1 cellular context compared by ENCODE assay signal in the genomic region with DNA sequence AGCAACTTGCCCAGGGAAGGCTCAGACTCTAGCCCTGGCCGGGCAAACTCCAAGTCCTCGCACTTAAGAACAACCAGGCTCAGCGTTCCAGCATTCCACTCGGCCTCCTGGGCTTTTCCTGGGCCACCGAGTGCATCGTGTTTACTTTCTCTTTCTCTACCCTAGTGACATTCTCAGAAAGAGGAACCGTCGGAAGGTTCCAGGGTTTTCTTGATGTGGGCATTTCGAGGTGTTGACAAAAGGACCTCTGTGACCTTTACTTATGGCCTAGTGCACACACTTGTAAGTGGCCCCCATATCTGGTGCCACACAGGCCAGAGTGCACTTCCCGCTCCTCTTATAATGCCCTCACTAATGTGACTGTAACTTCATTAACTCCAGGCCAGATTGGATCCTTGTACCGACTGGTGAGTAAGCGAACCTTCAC.
TF ChIP-seq lines count a peak whose summit lies in the region.

No MANE protein-coding gene starts in this region.

TF ChIP-seq in HepG2, 621 proteins besides CTCF, POLR2A, EP300 and RAD21 (continued from another document and continues in another):
- TF ChIP-seq, protein P1, sequence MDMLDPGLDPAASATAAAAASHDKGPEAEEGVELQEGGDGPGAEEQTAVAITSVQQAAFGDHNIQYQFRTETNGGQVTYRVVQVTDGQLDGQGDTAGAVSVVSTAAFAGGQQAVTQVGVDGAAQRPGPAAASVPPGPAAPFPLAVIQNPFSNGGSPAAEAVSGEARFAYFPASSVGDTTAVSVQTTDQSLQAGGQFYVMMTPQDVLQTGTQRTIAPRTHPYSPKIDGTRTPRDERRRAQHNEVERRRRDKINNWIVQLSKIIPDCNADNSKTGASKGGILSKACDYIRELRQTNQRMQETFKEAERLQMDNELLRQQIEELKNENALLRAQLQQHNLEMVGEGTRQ (IDR thresholded peaks at IDR 0.05; ENCODE audit: low read depth, low read length): no peak
- TF ChIP-seq, protein P1 (CRISPR knock-in tag; IDR thresholded peaks at IDR 0.05; ENCODE audit: borderline replicate concordance): no peak
- TF ChIP-seq FOXA1 (IDR thresholded peaks at IDR 0.05): no peak
- TF ChIP-seq FOXA1 (CRISPR knock-in tag; IDR thresholded peaks at IDR 0.05): peak; percentile 81
- TF ChIP-seq ZNF501 (CRISPR knock-in tag; IDR thresholded peaks at IDR 0.05): peak; percentile 21; the same call in 1 of the 2 replicates
- TF ChIP-seq ZNF589 (CRISPR knock-in tag; conservative IDR thresholded peaks at IDR 0.05): no peak
- no peak for TF ChIP-seq TEAD2 (CRISPR knock-in tag; IDR thresholded peaks at IDR 0.05)
- TF ChIP-seq, protein P2, sequence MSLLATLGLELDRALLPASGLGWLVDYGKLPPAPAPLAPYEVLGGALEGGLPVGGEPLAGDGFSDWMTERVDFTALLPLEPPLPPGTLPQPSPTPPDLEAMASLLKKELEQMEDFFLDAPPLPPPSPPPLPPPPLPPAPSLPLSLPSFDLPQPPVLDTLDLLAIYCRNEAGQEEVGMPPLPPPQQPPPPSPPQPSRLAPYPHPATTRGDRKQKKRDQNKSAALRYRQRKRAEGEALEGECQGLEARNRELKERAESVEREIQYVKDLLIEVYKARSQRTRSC (CRISPR knock-in tag; IDR thresholded peaks at IDR 0.05; ENCODE audit: low read depth): no peak
- TF ChIP-seq, protein P3, sequence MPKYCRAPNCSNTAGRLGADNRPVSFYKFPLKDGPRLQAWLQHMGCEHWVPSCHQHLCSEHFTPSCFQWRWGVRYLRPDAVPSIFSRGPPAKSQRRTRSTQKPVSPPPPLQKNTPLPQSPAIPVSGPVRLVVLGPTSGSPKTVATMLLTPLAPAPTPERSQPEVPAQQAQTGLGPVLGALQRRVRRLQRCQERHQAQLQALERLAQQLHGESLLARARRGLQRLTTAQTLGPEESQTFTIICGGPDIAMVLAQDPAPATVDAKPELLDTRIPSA (CRISPR knock-in tag; IDR thresholded peaks at IDR 0.05; ENCODE audit: borderline replicate concordance): no peak
- TF ChIP-seq, protein P4, sequence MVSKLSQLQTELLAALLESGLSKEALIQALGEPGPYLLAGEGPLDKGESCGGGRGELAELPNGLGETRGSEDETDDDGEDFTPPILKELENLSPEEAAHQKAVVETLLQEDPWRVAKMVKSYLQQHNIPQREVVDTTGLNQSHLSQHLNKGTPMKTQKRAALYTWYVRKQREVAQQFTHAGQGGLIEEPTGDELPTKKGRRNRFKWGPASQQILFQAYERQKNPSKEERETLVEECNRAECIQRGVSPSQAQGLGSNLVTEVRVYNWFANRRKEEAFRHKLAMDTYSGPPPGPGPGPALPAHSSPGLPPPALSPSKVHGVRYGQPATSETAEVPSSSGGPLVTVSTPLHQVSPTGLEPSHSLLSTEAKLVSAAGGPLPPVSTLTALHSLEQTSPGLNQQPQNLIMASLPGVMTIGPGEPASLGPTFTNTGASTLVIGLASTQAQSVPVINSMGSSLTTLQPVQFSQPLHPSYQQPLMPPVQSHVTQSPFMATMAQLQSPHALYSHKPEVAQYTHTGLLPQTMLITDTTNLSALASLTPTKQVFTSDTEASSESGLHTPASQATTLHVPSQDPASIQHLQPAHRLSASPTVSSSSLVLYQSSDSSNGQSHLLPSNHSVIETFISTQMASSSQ (IDR thresholded peaks at IDR 0.05; ENCODE audit: low read depth): 0 out of 2 replicates have a peak, but pooled peaks have one; percentile 11
- TF ChIP-seq, protein P4 (CRISPR knock-in tag; IDR thresholded peaks at IDR 0.05; ENCODE audit: borderline replicate concordance): no peak
- TF ChIP-seq, protein P5, sequence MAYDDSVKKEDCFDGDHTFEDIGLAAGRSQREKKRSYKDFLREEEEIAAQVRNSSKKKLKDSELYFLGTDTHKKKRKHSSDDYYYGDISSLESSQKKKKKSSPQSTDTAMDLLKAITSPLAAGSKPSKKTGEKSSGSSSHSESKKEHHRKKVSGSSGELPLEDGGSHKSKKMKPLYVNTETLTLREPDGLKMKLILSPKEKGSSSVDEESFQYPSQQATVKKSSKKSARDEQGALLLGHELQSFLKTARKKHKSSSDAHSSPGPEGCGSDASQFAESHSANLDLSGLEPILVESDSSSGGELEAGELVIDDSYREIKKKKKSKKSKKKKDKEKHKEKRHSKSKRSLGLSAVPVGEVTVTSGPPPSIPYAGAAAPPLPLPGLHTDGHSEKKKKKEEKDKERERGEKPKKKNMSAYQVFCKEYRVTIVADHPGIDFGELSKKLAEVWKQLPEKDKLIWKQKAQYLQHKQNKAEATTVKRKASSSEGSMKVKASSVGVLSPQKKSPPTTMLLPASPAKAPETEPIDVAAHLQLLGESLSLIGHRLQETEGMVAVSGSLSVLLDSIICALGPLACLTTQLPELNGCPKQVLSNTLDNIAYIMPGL (CRISPR knock-in tag; IDR thresholded peaks at IDR 0.05; ENCODE audit: borderline replicate concordance in 1 of 2, low read depth in 1 of 2): no peak; a peak in 1 of 4 replicates
- TF ChIP-seq CBFB (CRISPR knock-in tag; IDR thresholded peaks at IDR 0.05): peak; percentile 84; the same call in 1 of the 2 replicates
- no peak for TF ChIP-seq ZNF557 (CRISPR knock-in tag; IDR thresholded peaks at IDR 0.05)
- no peak for TF ChIP-seq ZNF367 (CRISPR knock-in tag; IDR thresholded peaks at IDR 0.05; ENCODE audit: borderline replicate concordance)
- TF ChIP-seq KLF6 (CRISPR knock-in tag; IDR thresholded peaks at IDR 0.05): no peak; the same call in 1 of the 2 replicates
- TF ChIP-seq, protein P6, sequence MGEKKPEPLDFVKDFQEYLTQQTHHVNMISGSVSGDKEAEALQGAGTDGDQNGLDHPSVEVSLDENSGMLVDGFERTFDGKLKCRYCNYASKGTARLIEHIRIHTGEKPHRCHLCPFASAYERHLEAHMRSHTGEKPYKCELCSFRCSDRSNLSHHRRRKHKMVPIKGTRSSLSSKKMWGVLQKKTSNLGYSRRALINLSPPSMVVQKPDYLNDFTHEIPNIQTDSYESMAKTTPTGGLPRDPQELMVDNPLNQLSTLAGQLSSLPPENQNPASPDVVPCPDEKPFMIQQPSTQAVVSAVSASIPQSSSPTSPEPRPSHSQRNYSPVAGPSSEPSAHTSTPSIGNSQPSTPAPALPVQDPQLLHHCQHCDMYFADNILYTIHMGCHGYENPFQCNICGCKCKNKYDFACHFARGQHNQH (CRISPR knock-in tag; IDR thresholded peaks at IDR 0.05): no peak
- TF ChIP-seq ZNF136 (CRISPR knock-in tag; IDR thresholded peaks at IDR 0.05; ENCODE audit: low read depth): no peak
- TF ChIP-seq ZNF572 (CRISPR knock-in tag; IDR thresholded peaks at IDR 0.05): no peak
- TF ChIP-seq, protein P7, sequence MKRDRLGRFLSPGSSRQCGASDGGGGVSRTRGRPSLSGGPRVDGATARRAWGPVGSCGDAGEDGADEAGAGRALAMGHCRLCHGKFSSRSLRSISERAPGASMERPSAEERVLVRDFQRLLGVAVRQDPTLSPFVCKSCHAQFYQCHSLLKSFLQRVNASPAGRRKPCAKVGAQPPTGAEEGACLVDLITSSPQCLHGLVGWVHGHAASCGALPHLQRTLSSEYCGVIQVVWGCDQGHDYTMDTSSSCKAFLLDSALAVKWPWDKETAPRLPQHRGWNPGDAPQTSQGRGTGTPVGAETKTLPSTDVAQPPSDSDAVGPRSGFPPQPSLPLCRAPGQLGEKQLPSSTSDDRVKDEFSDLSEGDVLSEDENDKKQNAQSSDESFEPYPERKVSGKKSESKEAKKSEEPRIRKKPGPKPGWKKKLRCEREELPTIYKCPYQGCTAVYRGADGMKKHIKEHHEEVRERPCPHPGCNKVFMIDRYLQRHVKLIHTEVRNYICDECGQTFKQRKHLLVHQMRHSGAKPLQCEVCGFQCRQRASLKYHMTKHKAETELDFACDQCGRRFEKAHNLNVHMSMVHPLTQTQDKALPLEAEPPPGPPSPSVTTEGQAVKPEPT (CRISPR knock-in tag; IDR thresholded peaks at IDR 0.05; ENCODE audit: low read depth): no peak
- no peak for TF ChIP-seq ZNF605 (CRISPR knock-in tag; IDR thresholded peaks at IDR 0.05)
- TF ChIP-seq ZNF10 (CRISPR knock-in tag; IDR thresholded peaks at IDR 0.05; ENCODE audit: borderline replicate concordance, low read depth): no peak
- TF ChIP-seq RELA (CRISPR knock-in tag; IDR thresholded peaks at IDR 0.05): no peak
- TF ChIP-seq ZNF451 (CRISPR knock-in tag; IDR thresholded peaks at IDR 0.05): 0 out of 2 replicates have a peak, but pooled peaks have one; percentile 61
- TF ChIP-seq, protein P8, sequence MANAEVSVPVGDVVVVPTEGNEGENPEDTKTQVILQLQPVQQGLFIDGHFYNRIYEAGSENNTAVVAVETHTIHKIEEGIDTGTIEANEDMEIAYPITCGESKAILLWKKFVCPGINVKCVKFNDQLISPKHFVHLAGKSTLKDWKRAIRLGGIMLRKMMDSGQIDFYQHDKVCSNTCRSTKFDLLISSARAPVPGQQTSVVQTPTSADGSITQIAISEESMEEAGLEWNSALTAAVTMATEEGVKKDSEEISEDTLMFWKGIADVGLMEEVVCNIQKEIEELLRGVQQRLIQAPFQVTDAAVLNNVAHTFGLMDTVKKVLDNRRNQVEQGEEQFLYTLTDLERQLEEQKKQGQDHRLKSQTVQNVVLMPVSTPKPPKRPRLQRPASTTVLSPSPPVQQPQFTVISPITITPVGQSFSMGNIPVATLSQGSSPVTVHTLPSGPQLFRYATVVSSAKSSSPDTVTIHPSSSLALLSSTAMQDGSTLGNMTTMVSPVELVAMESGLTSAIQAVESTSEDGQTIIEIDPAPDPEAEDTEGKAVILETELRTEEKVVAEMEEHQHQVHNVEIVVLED (CRISPR knock-in tag; IDR thresholded peaks at IDR 0.05; ENCODE audit: borderline replicate concordance): no peak
- TF ChIP-seq SMARCE1 (IDR thresholded peaks at IDR 0.05; ENCODE audit: borderline replicate concordance): no peak
- TF ChIP-seq, protein P9, sequence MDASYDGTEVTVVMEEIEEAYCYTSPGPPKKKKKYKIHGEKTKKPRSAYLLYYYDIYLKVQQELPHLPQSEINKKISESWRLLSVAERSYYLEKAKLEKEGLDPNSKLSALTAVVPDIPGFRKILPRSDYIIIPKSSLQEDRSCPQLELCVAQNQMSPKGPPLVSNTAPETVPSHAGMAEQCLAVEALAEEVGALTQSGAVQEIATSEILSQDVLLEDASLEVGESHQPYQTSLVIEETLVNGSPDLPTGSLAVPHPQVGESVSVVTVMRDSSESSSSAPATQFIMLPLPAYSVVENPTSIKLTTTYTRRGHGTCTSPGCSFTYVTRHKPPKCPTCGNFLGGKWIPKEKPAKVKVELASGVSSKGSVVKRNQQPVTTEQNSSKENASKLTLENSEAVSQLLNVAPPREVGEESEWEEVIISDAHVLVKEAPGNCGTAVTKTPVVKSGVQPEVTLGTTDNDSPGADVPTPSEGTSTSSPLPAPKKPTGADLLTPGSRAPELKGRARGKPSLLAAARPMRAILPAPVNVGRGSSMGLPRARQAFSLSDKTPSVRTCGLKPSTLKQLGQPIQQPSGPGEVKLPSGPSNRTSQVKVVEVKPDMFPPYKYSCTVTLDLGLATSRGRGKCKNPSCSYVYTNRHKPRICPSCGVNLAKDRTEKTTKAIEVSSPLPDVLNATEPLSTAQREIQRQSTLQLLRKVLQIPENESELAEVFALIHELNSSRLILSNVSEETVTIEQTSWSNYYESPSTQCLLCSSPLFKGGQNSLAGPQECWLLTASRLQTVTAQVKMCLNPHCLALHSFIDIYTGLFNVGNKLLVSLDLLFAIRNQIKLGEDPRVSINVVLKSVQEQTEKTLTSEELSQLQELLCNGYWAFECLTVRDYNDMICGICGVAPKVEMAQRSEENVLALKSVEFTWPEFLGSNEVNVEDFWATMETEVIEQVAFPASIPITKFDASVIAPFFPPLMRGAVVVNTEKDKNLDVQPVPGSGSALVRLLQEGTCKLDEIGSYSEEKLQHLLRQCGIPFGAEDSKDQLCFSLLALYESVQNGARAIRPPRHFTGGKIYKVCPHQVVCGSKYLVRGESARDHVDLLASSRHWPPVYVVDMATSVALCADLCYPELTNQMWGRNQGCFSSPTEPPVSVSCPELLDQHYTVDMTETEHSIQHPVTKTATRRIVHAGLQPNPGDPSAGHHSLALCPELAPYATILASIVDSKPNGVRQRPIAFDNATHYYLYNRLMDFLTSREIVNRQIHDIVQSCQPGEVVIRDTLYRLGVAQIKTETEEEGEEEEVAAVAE (CRISPR knock-in tag; IDR thresholded peaks at IDR 0.05; ENCODE audit: borderline replicate concordance): no peak
- no peak for TF ChIP-seq JUND (CRISPR knock-in tag; IDR thresholded peaks at IDR 0.05)
- TF ChIP-seq, protein P10, sequence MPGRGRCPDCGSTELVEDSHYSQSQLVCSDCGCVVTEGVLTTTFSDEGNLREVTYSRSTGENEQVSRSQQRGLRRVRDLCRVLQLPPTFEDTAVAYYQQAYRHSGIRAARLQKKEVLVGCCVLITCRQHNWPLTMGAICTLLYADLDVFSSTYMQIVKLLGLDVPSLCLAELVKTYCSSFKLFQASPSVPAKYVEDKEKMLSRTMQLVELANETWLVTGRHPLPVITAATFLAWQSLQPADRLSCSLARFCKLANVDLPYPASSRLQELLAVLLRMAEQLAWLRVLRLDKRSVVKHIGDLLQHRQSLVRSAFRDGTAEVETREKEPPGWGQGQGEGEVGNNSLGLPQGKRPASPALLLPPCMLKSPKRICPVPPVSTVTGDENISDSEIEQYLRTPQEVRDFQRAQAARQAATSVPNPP (CRISPR knock-in tag; IDR thresholded peaks at IDR 0.05): no peak
- TF ChIP-seq, protein P11, sequence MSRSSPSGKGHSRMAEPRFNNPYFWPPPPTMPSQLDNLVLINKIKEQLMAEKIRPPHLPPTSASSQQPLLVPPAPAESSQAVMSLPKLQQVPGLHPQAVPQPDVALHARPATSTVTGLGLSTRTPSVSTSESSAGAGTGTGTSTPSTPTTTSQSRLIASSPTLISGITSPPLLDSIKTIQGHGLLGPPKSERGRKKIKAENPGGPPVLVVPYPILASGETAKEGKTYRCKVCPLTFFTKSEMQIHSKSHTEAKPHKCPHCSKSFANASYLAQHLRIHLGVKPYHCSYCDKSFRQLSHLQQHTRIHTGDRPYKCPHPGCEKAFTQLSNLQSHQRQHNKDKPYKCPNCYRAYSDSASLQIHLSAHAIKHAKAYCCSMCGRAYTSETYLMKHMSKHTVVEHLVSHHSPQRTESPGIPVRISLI (CRISPR knock-in tag; IDR thresholded peaks at IDR 0.05; ENCODE audit: borderline replicate concordance): no peak
